ENCODE assay signal across 10 cellular contexts in genomic region chr11:114099392-114100178, GRCh38. TPM values are rescaled to one million over a fixed set of nuclear protein-coding genes. Genes with fewer than 3 reads are reported as not detected.
DNase-seq lines count a peak whose midpoint lies in the region; ATAC-seq, FAIRE-seq and TF ChIP-seq lines count a peak whose summit lies in the region.
"Had no signal": no experiment of that assay in that cellular context is flagged by ENCODE, and none has a peak within 500 bp of the region (broad histone marks: within the 10 kb centered on the region; RNA-seq: fewer than 3 reads in every experiment).

No MANE protein-coding gene starts in this region.

- no peaks in the 10 kb centered on the region for H3K79me2 ChIP-seq in HepG2 (ENCODE audit: insufficient read depth, low read length)

- in situ Hi-C loops in HepG2 (cut with HindIII; ENCODE audit: extremely low pct_ligation_motif_present, low pct_unique_long_range_greater_than_20kb) (no loop called here), astrocyte of the spinal cord (cut with HindIII; ENCODE audit: low sequenced_read_pairs) (no loop called here), GM13976 (cut with MboI; ENCODE audit: low sequenced_read_pairs, unreplicated experiment) (no loop called here)

- H3K27ac ChIP-seq in liver (ENCODE audit: low read depth in 1 of 2, low read length in 2 of 2) (peak overlapping the region; percentile 55 to 67), HepG2 (ENCODE audit: extremely low read length, insufficient read depth, low read length) (no peak overlapping the region), SJCRH30 (no peak overlapping the region)
- H3K27ac ChIP-seq: BLaER1 treated with 17β-estradiol and CSF1 and Interleukin-3, amounts not matched to agents 10 nM and 100 nM had no signal

- DNase-seq in HepG2 (ENCODE audit: low spot score), result no peak
- peak; percentile 52 for DNase-seq in astrocyte of the spinal cord (ENCODE audit: low read depth, low spot score)
- no peak for DNase-seq in naive B cell
- no peak for DNase-seq in SJCRH30
- no peak for DNase-seq in GM13976 (ENCODE audit: low spot score)
- DNase-seq in SW 1271 (lab: John Stamatoyannopoulos, UW), result no peak
- no peak for DNase-seq in COR-L47 (lab: John Stamatoyannopoulos, UW)
- DNase-seq: Karpas-422 had no signal

- H3K9ac ChIP-seq in liver (ENCODE audit: low read depth in 1 of 2, low read length in 2 of 2) (peak overlapping the region in 1 of 2 donors; percentile 54), HepG2 (ENCODE audit: insufficient read depth, low read depth, low read length) (no peak overlapping the region)
- H3K9ac ChIP-seq: BLaER1 treated with 17β-estradiol and CSF1 and Interleukin-3, amounts not matched to agents 10 nM and 100 nM had no signal

- POLR2A ChIA-PET in HepG2 (lab: Yijun Ruan, JAX), result no interaction called here

- no peak overlapping the region for H3K4me2 ChIP-seq in HepG2 (ENCODE audit: low read depth, low read length)

- H3K27ac Mint-ChIP-seq in naive B cell, result peak overlapping the region in 4 of 6 donors; percentile 24 to 83 (median 51)

- TF ChIP-seq EP300 in HepG2 (IDR thresholded peaks at IDR 0.05; ENCODE audit: low read depth in 2 of 2, low read length in 2 of 2), result no peak
- TF ChIP-seq EP300 in HepG2 (CRISPR knock-in tag; IDR thresholded peaks at IDR 0.05; ENCODE audit: borderline replicate concordance), result no peak

- H3K9me3 ChIP-seq in liver (ENCODE audit: control insufficient read depth in 4 of 4, low read length in 3 of 4) (no peaks in the 10 kb centered on the region), HepG2 (ENCODE audit: low read length) (no peaks in the 10 kb centered on the region), SJCRH30 (replicated peaks) (no peaks in the 10 kb centered on the region)

- TF ChIP-seq RAD21 in liver (IDR thresholded peaks at IDR 0.05) (no peak), HepG2 (CRISPR knock-in tag; IDR thresholded peaks at IDR 0.05) (no peak)

- H3K36me3 ChIP-seq in liver (ENCODE audit: control insufficient read depth in 4 of 4, insufficient read depth in 3 of 4, low read depth in 1 of 4, low read length in 3 of 4), result peaks cover 0 to 4% (median 1%) of the 10 kb centered on the region in 4 donors
- no peaks in the 10 kb centered on the region for H3K36me3 ChIP-seq in HepG2 (replicated peaks in 1 of 2; ENCODE audit: control insufficient read depth in 1 of 2, insufficient read depth in 2 of 2, low read length in 2 of 2)
- no peaks in the 10 kb centered on the region for H3K36me3 ChIP-seq in SJCRH30
- H3K36me3 ChIP-seq: BLaER1 treated with 17β-estradiol and CSF1 and Interleukin-3, amounts not matched to agents 10 nM and 100 nM had no signal

- ATAC-seq in HepG2 (no peak), naive B cell (ENCODE audit: low read depth in 2 of 2) (peak in 1 of 2 donors; percentile 19)

- intact Hi-C loops in HepG2 (cut with micrococcal nuclease; ENCODE audit: unreplicated experiment), result no loop called here

- FAIRE-seq in HepG2 (lab: Jason Lieb, UNC), result no peak

- no peaks in the 10 kb centered on the region for H3K9me3 Mint-ChIP-seq in naive B cell

- H3K27me3 Mint-ChIP-seq in naive B cell, result no peaks in the 10 kb centered on the region

- TF ChIP-seq CTCF in liver (IDR thresholded peaks at IDR 0.05; ENCODE audit: low read depth, low read length, missing input control) (no peak), HepG2 (CRISPR knock-in tag; IDR thresholded peaks at IDR 0.05) (no peak), astrocyte of the spinal cord (IDR thresholded peaks at IDR 0.05; ENCODE audit: low read depth, low read length) (no peak), GM13976 (IDR thresholded peaks at IDR 0.05; ENCODE audit: borderline replicate concordance, control extremely low read depth, extremely low read depth, insufficient read depth, missing control alignments) (no peak)

- no peaks in the 10 kb centered on the region for H3K36me3 Mint-ChIP-seq in naive B cell

- CTCF ChIA-PET in HepG2 (lab: Yijun Ruan, JAX; ENCODE audit: low intra/inter-chr PET ratio, low total read pairs), result no interaction called here

- peaks cover 48 to 62% (median 51%) of the 10 kb centered on the region in 3 donors for H3K4me1 Mint-ChIP-seq in naive B cell

- H3K4me1 ChIP-seq in liver (ENCODE audit: control insufficient read depth in 4 of 4, insufficient read depth in 4 of 4, low read length in 3 of 4) (peaks cover 14 to 68% (median 39%) of the 10 kb centered on the region in 4 donors), HepG2 (ENCODE audit: insufficient read depth, low read length) (peaks cover 32% of the 10 kb centered on the region), SJCRH30 (no peaks in the 10 kb centered on the region)

- H3K4me3 ChIP-seq in liver (ENCODE audit: low read depth in 1 of 3, low read length in 3 of 3) (no peak overlapping the region), HepG2 (replicated peaks in 1 of 3; ENCODE audit: insufficient read depth in 1 of 3, low read depth in 2 of 3, low read length in 3 of 3) (no peak overlapping the region), astrocyte of the spinal cord (ENCODE audit: low read depth, low read length) (no peak overlapping the region), SJCRH30 (no peak overlapping the region)
- H3K4me3 ChIP-seq: BLaER1 treated with 17β-estradiol and CSF1 and Interleukin-3, amounts not matched to agents 10 nM and 100 nM had no signal

- WGBS in liver, result 73% methylated on average over 5 of the region's 5 CpGs
- 61% methylated on average over 4 of the region's 5 CpGs for WGBS in HepG2 (ENCODE audit: low lambda C conversion rate)

- no peak for TF ChIP-seq POLR2A in HepG2 (IDR thresholded peaks at IDR 0.05; ENCODE audit: insufficient read depth in 1 of 2, low read depth in 2 of 2, low read length in 2 of 2)

- H2AFZ ChIP-seq in HepG2 (ENCODE audit: low read length), result no peak overlapping the region

- H3K27me3 ChIP-seq in liver (ENCODE audit: control insufficient read depth in 4 of 4, insufficient read depth in 4 of 4, low read length in 3 of 4), result no peaks in the 10 kb centered on the region
- H3K27me3 ChIP-seq in HepG2 (ENCODE audit: control insufficient read depth in 1 of 2, insufficient read depth in 2 of 2, low read length in 2 of 2), result peaks cover 0 to 2% of the 10 kb centered on the region in 2 experiments; a peak in 1 of 5 replicates
- H3K27me3 ChIP-seq in SJCRH30, result no peaks in the 10 kb centered on the region

- no peaks in the 10 kb centered on the region for H4K20me1 ChIP-seq in HepG2 (ENCODE audit: insufficient read depth, low read length)
- H4K20me1 ChIP-seq: BLaER1 treated with 17β-estradiol and CSF1 and Interleukin-3, amounts not matched to agents 10 nM and 100 nM had no signal

- no peak overlapping the region for H3K4me3 Mint-ChIP-seq in naive B cell

- no TSS peak for BruUV-seq in HepG2 (replicated peaks; lab: Mats Ljungman, UMichigan)

TF ChIP-seq in liver, 16 proteins besides CTCF, POLR2A, EP300 and RAD21:
- TF ChIP-seq TAF1 (conservative IDR thresholded peaks at IDR 0.05) (peak; percentile 3), RXRA (IDR thresholded peaks at IDR 0.05) (no peak)

TF ChIP-seq in HepG2, 621 proteins besides CTCF, POLR2A, EP300 and RAD21 (continues in another document):
- TF ChIP-seq ZNF549 (CRISPR knock-in tag; IDR thresholded peaks at IDR 0.05) (no peak), SMC3 (IDR thresholded peaks at IDR 0.05; ENCODE audit: low read length) (no peak), ZNF24 (IDR thresholded peaks at IDR 0.05) (no peak), KAT7 (CRISPR knock-in tag; IDR thresholded peaks at IDR 0.05; ENCODE audit: borderline replicate concordance) (no peak), ZNF557 (CRISPR knock-in tag; IDR thresholded peaks at IDR 0.05) (no peak)

RNA-seq across cellular contexts. Expression of gene ZBTB16, which starts 40.1 kb away (rescaled TPM):
- total RNA-seq in liver, result 100 to 1,000 TPM in 1 of 2 donors, 1 to 10 TPM in 1; 8.9 to 140 TPM
- polyA plus RNA-seq in liver, result 10 to 100 TPM; 18.7 to 50.4 TPM
- total RNA-seq in HepG2 (2016; rRNA removed; fragmentation: Illumina TruSeq; extraction: Trizol), result not detected in 2 replicates
- total RNA-seq in HepG2 (2016; cell fraction: cytosol; rRNA removed; fragmentation: Illumina TruSeq; extraction: Trizol; ENCODE audit: low read depth), result not detected in 2 replicates
- not detected in 2 replicates for total RNA-seq in HepG2 (2016; cell fraction: insoluble cytoplasmic fraction; rRNA removed; fragmentation: Illumina TruSeq; extraction: Trizol)
- not detected in 2 replicates for total RNA-seq in HepG2 (2016; cell fraction: membrane; rRNA removed; fragmentation: Illumina TruSeq; extraction: Trizol)
- not detected in 2 replicates for total RNA-seq in HepG2 (2016; cell fraction: nucleus; rRNA removed; fragmentation: Illumina TruSeq; extraction: Trizol)
- not detected in 2 replicates for polyA plus RNA-seq in HepG2 (2011; rRNA removed)
- not detected in 2 replicates for polyA plus RNA-seq in HepG2 (2011; cell fraction: cytosol; rRNA removed)
- not detected in 2 replicates for polyA plus RNA-seq in HepG2 (2011; cell fraction: nucleus; rRNA removed)
- not detected in 2 replicates for polyA plus RNA-seq in HepG2 (2012)
- not detected in 2 replicates for polyA plus RNA-seq in HepG2 (2016; cell fraction: cytosol; fragmentation: Illumina TruSeq; extraction: Trizol; ENCODE audit: low read depth)
- not detected in 2 replicates for polyA plus RNA-seq in HepG2 (2016; cell fraction: insoluble cytoplasmic fraction; fragmentation: Illumina TruSeq; extraction: Trizol; ENCODE audit: low read depth)
- polyA plus RNA-seq in HepG2 (2016; cell fraction: membrane; fragmentation: Illumina TruSeq; extraction: Trizol; ENCODE audit: low read depth), result not detected in 2 replicates
- not detected in 2 replicates for polyA plus RNA-seq in HepG2 (2016; cell fraction: nucleus; fragmentation: Illumina TruSeq; extraction: Trizol; ENCODE audit: insufficient read depth, low read depth)
- not detected in 2 replicates for polyA minus RNA-seq in HepG2 (2011; rRNA and poly(A)+ RNA removed; ENCODE audit: low replicate concordance)
- polyA minus RNA-seq in HepG2 (2011; cell fraction: cytosol; rRNA and poly(A)+ RNA removed), result not detected in 2 replicates
- polyA minus RNA-seq in HepG2 (2011; cell fraction: nucleus; rRNA and poly(A)+ RNA removed), result not detected in 2 replicates
- 100 to 1,000 TPM in 2 of 6 donors, 10 to 100 TPM in 3, 1 to 10 TPM in 1; 10.0 to 178 (median 50.5) TPM for polyA plus RNA-seq in naive B cell (ENCODE audit: low read depth in 6 of 6)
- not detected in 2 replicates for total RNA-seq in SJCRH30 (2014; rRNA removed; shearing (Covaris generic))

Comparison
In these comparisons a context has a peak if more than half of its experiments do, and no peak if none do; other contexts are left out.
1. H3K27ac ChIP-seq: peak in liver (2 of 2); none in HepG2 (single experiment) and SJCRH30 (single experiment).